2 cellular contexts compared by ENCODE assay signal in the genomic region with DNA sequence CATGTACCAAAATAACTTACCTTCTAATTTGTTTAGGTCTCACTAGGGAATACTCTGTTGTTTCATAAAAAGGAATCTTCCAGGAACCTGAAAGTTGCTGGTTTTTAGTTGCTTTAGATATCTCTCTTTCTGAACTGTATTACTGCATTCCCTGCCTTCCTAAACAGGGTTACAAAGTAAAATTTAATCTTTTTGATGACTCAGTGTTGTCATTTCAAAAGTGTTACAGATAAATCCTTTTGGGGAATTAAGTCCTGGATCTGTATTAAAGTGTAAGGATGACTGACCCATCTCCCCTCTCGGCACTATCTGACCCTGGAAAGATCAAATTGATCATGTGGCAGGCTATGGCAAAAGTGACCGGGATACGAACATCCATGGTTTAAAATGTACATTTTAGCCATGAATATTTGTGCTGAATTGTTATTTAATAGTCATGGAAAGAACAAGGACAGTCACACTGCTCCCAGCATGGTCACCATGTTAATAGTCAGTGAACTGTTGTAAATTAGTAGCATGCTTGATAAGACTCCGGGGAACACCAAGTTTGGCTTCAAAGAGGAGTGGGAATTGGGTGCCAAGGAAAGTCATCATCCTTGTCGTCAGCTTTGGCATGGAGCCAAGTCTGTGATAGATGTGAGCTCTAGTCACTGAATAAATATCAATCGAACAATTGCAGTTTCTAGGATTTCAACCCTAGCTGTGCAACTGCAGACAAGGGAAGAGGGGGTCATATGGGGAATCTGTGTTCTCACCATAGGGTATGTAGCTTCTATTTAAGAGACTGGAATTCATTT.
TF ChIP-seq lines count a peak whose summit lies in the region.

No MANE protein-coding gene starts in this region.

TF ChIP-seq in SK-N-SH, 30 proteins besides CTCF, POLR2A, EP300 and RAD21 (continued from another document):
- TF ChIP-seq, protein P1, sequence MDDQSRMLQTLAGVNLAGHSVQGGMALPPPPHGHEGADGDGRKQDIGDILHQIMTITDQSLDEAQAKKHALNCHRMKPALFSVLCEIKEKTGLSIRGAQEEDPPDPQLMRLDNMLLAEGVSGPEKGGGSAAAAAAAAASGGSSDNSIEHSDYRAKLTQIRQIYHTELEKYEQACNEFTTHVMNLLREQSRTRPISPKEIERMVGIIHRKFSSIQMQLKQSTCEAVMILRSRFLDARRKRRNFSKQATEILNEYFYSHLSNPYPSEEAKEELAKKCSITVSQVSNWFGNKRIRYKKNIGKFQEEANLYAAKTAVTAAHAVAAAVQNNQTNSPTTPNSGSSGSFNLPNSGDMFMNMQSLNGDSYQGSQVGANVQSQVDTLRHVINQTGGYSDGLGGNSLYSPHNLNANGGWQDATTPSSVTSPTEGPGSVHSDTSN (IDR thresholded peaks at IDR 0.05), result peak; percentile 24; the same call in 1 of the 2 replicates

TF ChIP-seq in SK-N-SH treated with all-trans-retinoic acid at 6 μM for 48 hours, 23 proteins besides CTCF, POLR2A, EP300 and RAD21 (continued from another document):
- TF ChIP-seq, protein P2, sequence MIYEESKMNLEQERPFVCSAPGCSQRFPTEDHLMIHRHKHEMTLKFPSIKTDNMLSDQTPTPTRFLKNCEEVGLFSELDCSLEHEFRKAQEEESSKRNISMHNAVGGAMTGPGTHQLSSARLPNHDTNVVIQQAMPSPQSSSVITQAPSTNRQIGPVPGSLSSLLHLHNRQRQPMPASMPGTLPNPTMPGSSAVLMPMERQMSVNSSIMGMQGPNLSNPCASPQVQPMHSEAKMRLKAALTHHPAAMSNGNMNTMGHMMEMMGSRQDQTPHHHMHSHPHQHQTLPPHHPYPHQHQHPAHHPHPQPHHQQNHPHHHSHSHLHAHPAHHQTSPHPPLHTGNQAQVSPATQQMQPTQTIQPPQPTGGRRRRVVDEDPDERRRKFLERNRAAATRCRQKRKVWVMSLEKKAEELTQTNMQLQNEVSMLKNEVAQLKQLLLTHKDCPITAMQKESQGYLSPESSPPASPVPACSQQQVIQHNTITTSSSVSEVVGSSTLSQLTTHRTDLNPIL (CRISPR knock-in tag; IDR thresholded peaks at IDR 0.05; ENCODE audit: low read depth), result no peak
- TF ChIP-seq ZC3H10 (CRISPR knock-in tag; IDR thresholded peaks at IDR 0.05) (no peak), SNAI2 (CRISPR knock-in tag; IDR thresholded peaks at IDR 0.05) (no peak)
